Comparison of ENCODE assay signal across 1 cellular context in genomic region chr16:5065368-5065767, GRCh38.
TF ChIP-seq lines count a peak whose summit lies in the region.

No MANE protein-coding gene starts in this region.

TF ChIP-seq in HepG2, 621 proteins besides CTCF, POLR2A, EP300 and RAD21 (continues in another document):
- TF ChIP-seq ZNF225 (CRISPR knock-in tag; IDR thresholded peaks at IDR 0.05) (no peak), ZBTB44 (CRISPR knock-in tag; IDR thresholded peaks at IDR 0.05) (no peak), ZNF780A (CRISPR knock-in tag; IDR thresholded peaks at IDR 0.05) (no peak), HDAC6 (IDR thresholded peaks at IDR 0.05; ENCODE audit: low read depth, low read length) (no peak), ZNF263 (CRISPR knock-in tag; IDR thresholded peaks at IDR 0.05) (no peak), FUBP1 (CRISPR knock-in tag; IDR thresholded peaks at IDR 0.05; ENCODE audit: borderline replicate concordance) (no peak), SRSF9 (IDR thresholded peaks at IDR 0.05; ENCODE audit: borderline replicate concordance, insufficient read depth, low read depth, low read length, poor library complexity, severe bottlenecking) (no peak), IRX3 (CRISPR knock-in tag; IDR thresholded peaks at IDR 0.05; ENCODE audit: borderline replicate concordance, low read depth) (no peak), TBX2 (CRISPR knock-in tag; IDR thresholded peaks at IDR 0.05; ENCODE audit: borderline replicate concordance) (no peak), ZMAT3 (CRISPR knock-in tag; conservative IDR thresholded peaks at IDR 0.05) (no peak), REPIN1 (CRISPR knock-in tag; IDR thresholded peaks at IDR 0.05; ENCODE audit: borderline replicate concordance, low read depth) (no peak), IKZF5 (CRISPR knock-in tag; IDR thresholded peaks at IDR 0.05) (no peak), ZNF644 (CRISPR knock-in tag; IDR thresholded peaks at IDR 0.05; ENCODE audit: low read depth) (no peak), MEIS1 (CRISPR knock-in tag; IDR thresholded peaks at IDR 0.05; ENCODE audit: borderline replicate concordance) (no peak), SIN3A (IDR thresholded peaks at IDR 0.05; ENCODE audit: borderline replicate concordance, low read depth, low read length) (no peak), RBAK (CRISPR knock-in tag; IDR thresholded peaks at IDR 0.05) (no peak), SAFB2 (CRISPR knock-in tag; IDR thresholded peaks at IDR 0.05; ENCODE audit: borderline replicate concordance, low read depth) (no peak), ASH2L (IDR thresholded peaks at IDR 0.05; ENCODE audit: insufficient read length, low read depth, low read length) (no peak), YY1 (IDR thresholded peaks at IDR 0.05; ENCODE audit: insufficient read depth, insufficient replicate concordance, low read depth, low read length) (no peak), ZNF496 (CRISPR knock-in tag; IDR thresholded peaks at IDR 0.05; ENCODE audit: insufficient replicate concordance) (no peak), TAF1 (CRISPR knock-in tag; IDR thresholded peaks at IDR 0.05) (peak; percentile 16; the same call in 1 of the 2 replicates)
- TF ChIP-seq, protein P1, sequence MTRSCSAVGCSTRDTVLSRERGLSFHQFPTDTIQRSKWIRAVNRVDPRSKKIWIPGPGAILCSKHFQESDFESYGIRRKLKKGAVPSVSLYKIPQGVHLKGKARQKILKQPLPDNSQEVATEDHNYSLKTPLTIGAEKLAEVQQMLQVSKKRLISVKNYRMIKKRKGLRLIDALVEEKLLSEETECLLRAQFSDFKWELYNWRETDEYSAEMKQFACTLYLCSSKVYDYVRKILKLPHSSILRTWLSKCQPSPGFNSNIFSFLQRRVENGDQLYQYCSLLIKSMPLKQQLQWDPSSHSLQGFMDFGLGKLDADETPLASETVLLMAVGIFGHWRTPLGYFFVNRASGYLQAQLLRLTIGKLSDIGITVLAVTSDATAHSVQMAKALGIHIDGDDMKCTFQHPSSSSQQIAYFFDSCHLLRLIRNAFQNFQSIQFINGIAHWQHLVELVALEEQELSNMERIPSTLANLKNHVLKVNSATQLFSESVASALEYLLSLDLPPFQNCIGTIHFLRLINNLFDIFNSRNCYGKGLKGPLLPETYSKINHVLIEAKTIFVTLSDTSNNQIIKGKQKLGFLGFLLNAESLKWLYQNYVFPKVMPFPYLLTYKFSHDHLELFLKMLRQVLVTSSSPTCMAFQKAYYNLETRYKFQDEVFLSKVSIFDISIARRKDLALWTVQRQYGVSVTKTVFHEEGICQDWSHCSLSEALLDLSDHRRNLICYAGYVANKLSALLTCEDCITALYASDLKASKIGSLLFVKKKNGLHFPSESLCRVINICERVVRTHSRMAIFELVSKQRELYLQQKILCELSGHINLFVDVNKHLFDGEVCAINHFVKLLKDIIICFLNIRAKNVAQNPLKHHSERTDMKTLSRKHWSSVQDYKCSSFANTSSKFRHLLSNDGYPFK (CRISPR knock-in tag; IDR thresholded peaks at IDR 0.05; ENCODE audit: borderline replicate concordance): 0 out of 2 replicates have a peak, but pooled peaks have one; percentile 14
- TF ChIP-seq, protein P2, sequence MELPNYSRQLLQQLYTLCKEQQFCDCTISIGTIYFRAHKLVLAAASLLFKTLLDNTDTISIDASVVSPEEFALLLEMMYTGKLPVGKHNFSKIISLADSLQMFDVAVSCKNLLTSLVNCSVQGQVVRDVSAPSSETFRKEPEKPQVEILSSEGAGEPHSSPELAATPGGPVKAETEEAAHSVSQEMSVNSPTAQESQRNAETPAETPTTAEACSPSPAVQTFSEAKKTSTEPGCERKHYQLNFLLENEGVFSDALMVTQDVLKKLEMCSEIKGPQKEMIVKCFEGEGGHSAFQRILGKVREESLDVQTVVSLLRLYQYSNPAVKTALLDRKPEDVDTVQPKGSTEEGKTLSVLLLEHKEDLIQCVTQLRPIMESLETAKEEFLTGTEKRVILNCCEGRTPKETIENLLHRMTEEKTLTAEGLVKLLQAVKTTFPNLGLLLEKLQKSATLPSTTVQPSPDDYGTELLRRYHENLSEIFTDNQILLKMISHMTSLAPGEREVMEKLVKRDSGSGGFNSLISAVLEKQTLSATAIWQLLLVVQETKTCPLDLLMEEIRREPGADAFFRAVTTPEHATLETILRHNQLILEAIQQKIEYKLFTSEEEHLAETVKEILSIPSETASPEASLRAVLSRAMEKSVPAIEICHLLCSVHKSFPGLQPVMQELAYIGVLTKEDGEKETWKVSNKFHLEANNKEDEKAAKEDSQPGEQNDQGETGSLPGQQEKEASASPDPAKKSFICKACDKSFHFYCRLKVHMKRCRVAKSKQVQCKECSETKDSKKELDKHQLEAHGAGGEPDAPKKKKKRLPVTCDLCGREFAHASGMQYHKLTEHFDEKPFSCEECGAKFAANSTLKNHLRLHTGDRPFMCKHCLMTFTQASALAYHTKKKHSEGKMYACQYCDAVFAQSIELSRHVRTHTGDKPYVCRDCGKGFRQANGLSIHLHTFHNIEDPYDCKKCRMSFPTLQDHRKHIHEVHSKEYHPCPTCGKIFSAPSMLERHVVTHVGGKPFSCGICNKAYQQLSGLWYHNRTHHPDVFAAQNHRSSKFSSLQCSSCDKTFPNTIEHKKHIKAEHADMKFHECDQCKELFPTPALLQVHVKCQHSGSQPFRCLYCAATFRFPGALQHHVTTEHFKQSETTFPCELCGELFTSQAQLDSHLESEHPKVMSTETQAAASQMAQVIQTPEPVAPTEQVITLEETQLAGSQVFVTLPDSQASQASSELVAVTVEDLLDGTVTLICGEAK (IDR thresholded peaks at IDR 0.05): no peak
- TF ChIP-seq, protein P2 (CRISPR knock-in tag; IDR thresholded peaks at IDR 0.05): no peak
- TF ChIP-seq, protein P3, sequence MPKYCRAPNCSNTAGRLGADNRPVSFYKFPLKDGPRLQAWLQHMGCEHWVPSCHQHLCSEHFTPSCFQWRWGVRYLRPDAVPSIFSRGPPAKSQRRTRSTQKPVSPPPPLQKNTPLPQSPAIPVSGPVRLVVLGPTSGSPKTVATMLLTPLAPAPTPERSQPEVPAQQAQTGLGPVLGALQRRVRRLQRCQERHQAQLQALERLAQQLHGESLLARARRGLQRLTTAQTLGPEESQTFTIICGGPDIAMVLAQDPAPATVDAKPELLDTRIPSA (CRISPR knock-in tag; IDR thresholded peaks at IDR 0.05; ENCODE audit: borderline replicate concordance): no peak
- TF ChIP-seq, protein P4, sequence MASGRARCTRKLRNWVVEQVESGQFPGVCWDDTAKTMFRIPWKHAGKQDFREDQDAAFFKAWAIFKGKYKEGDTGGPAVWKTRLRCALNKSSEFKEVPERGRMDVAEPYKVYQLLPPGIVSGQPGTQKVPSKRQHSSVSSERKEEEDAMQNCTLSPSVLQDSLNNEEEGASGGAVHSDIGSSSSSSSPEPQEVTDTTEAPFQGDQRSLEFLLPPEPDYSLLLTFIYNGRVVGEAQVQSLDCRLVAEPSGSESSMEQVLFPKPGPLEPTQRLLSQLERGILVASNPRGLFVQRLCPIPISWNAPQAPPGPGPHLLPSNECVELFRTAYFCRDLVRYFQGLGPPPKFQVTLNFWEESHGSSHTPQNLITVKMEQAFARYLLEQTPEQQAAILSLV (CRISPR knock-in tag; IDR thresholded peaks at IDR 0.05; ENCODE audit: borderline replicate concordance): no peak
- TF ChIP-seq, protein P5, sequence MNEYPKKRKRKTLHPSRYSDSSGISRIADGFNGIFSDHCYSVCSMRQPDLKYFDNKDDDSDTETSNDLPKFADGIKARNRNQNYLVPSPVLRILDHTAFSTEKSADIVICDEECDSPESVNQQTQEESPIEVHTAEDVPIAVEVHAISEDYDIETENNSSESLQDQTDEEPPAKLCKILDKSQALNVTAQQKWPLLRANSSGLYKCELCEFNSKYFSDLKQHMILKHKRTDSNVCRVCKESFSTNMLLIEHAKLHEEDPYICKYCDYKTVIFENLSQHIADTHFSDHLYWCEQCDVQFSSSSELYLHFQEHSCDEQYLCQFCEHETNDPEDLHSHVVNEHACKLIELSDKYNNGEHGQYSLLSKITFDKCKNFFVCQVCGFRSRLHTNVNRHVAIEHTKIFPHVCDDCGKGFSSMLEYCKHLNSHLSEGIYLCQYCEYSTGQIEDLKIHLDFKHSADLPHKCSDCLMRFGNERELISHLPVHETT (CRISPR knock-in tag; conservative IDR thresholded peaks at IDR 0.05): no peak
- TF ChIP-seq, protein P6, sequence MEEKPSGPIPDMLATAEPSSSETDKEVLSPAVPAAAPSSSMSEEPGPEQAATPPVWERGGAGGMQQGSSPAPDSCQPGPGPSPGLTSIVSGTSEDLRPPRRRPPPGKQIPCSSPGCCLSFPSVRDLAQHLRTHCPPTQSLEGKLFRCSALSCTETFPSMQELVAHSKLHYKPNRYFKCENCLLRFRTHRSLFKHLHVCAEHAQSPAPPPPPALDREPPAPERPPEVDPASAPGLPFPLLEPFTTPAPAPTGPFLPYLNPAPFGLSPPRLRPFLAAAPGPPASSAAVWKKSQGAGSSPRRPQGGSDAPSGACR (CRISPR knock-in tag; IDR thresholded peaks at IDR 0.05): no peak
